Comparison of ENCODE assay signal across 8 cellular contexts in genomic region chr1:53739109-53739681, GRCh38. TPM values are rescaled to one million over a fixed set of nuclear protein-coding genes. Genes with fewer than 3 reads are reported as not detected.
DNase-seq lines count a peak whose midpoint lies in the region; ATAC-seq and TF ChIP-seq lines count a peak whose summit lies in the region.

Gene GLIS1, minus strand, starts transcription at chr1:53739164. Its CDS starts 1,100 bp downstream, at chr1:53738064.

- DNase-seq in GM10266 (ENCODE audit: extremely low spot score): peak; percentile 99
- DNase-seq in HCEC 1CT: peak; percentile 89
- peak; percentile 91 for DNase-seq in MM.1S
- DNase-seq in SK-N-DZ (ENCODE audit: low spot score): peak; percentile 77
- DNase-seq in astrocyte of the spinal cord (ENCODE audit: low read depth, low spot score): peak; percentile 91
- DNase-seq in iPS DF 6.9 (ENCODE audit: low read depth, low spot score): no peak
- DNase-seq in retinal pigment epithelial cell (ENCODE audit: low read depth): no peak

- no peaks in the 10 kb centered on the region for H3K9me3 ChIP-seq in MM.1S (replicated peaks; ENCODE audit: insufficient read depth, low read length)
- H3K9me3 ChIP-seq in iPS DF 6.9 (ENCODE audit: control insufficient read depth, insufficient read depth, low read length): no peaks in the 10 kb centered on the region

- peaks cover 20% of the 10 kb centered on the region for H3F3A ChIP-seq in MM.1S (ENCODE audit: insufficient read depth, low read length)

- H3K4me1 ChIP-seq in MM.1S (ENCODE audit: low read length) (peaks cover 21% of the 10 kb centered on the region), iPS DF 6.9 (ENCODE audit: control insufficient read depth, insufficient read depth, low read length) (peaks cover 7% of the 10 kb centered on the region)

- no peaks in the 10 kb centered on the region for H3K36me3 ChIP-seq in MM.1S (replicated peaks; ENCODE audit: insufficient read depth, low read length)
- no peaks in the 10 kb centered on the region for H3K36me3 ChIP-seq in iPS DF 6.9 (ENCODE audit: control insufficient read depth, insufficient read depth, low read length)

- in situ Hi-C loops in astrocyte of the spinal cord (cut with HindIII; ENCODE audit: low sequenced_read_pairs): no loop called here

- H3K9ac ChIP-seq in MM.1S (ENCODE audit: low read length): peak within 1 kb of the TSS; percentile 63

- no CpG with 5 or more reads among the region's 73 CpGs for WGBS in iPS DF 6.9 (ENCODE audit: insufficient coverage, insufficient read length)

- no peak for ATAC-seq in GM18870 (IDR thresholded peaks at IDR 0.05; ENCODE audit: unreplicated experiment)

- H3K27ac ChIP-seq in MM.1S (ENCODE audit: low read length) (no peak within 1 kb of the TSS), iPS DF 6.9 (ENCODE audit: low read length) (no peak within 1 kb of the TSS)

- H3K79me2 ChIP-seq in MM.1S (ENCODE audit: low read length): no peaks in the 10 kb centered on the region

- H3K4me3 ChIP-seq in MM.1S (ENCODE audit: low read length): peak within 1 kb of the TSS; percentile 82
- peak within 1 kb of the TSS; percentile 72 for H3K4me3 ChIP-seq in astrocyte of the spinal cord (ENCODE audit: low read depth, low read length)
- peak within 1 kb of the TSS; percentile 45; the same call in 1 of the 2 replicates for H3K4me3 ChIP-seq in iPS DF 6.9 (ENCODE audit: low read length)
- H3K4me3 ChIP-seq in retinal pigment epithelial cell (ENCODE audit: low read length): peak within 1 kb of the TSS; percentile 49

- H4K20me1 ChIP-seq in MM.1S (ENCODE audit: insufficient read depth, low read length): no peaks in the 10 kb centered on the region

- TF ChIP-seq CTCF in GM10266 (IDR thresholded peaks at IDR 0.05; ENCODE audit: control insufficient read depth, insufficient read depth, low read depth, missing control alignments) (no peak), MM.1S (IDR thresholded peaks at IDR 0.05; ENCODE audit: low read length) (no peak), astrocyte of the spinal cord (IDR thresholded peaks at IDR 0.05; ENCODE audit: low read depth, low read length) (no peak), retinal pigment epithelial cell (conservative IDR thresholded peaks at IDR 0.05; ENCODE audit: low read depth, low read length) (no peak)

- peak within 1 kb of the TSS; percentile 87 for H2AFZ ChIP-seq in MM.1S (ENCODE audit: low read length)

- H3K9me2 ChIP-seq in MM.1S (replicated peaks; ENCODE audit: insufficient read depth, low read length): no peaks in the 10 kb centered on the region

- H3K27me3 ChIP-seq in MM.1S (replicated peaks; ENCODE audit: insufficient read depth, low read length): no peaks in the 10 kb centered on the region
- peaks cover 45% of the 10 kb centered on the region for H3K27me3 ChIP-seq in iPS DF 6.9 (ENCODE audit: control insufficient read depth, insufficient read depth, low read length)

- peak within 1 kb of the TSS; percentile 93 for H3K4me2 ChIP-seq in MM.1S (ENCODE audit: low read depth, low read length)

RNA-seq across cellular contexts. Expression of gene GLIS1, which starts in this region (rescaled TPM):
- polyA plus RNA-seq in SK-N-DZ (2014; cell fraction: cytosol; rRNA removed): not detected in 2 replicates
- 0.05 TPM in 1 of 2 replicates, not detected in the other for polyA plus RNA-seq in SK-N-DZ (2014; cell fraction: nucleus; rRNA removed)

Comparison
In these comparisons a context has a peak if more than half of its experiments do, and no peak if none do; other contexts are left out.
1. DNase-seq: peak in GM10266 (single experiment), HCEC 1CT (single experiment), MM.1S (single experiment), SK-N-DZ (single experiment) and astrocyte of the spinal cord (single experiment); none in iPS DF 6.9 (single experiment) and retinal pigment epithelial cell (single experiment).
2. Peak in every context shown above with its lines, with median percentiles within 50 percentile points of each other: H3K4me3 ChIP-seq.